ENCODE assay signal across 10 cellular contexts in genomic region chr12:1918081-1918874, GRCh38. TPM values are rescaled to one million over a fixed set of nuclear protein-coding genes. Genes with fewer than 3 reads are reported as not detected.
A peak's percentile ranks its signal among the peaks of the same experiment; 100 is the strongest.
DNase-seq lines count a peak whose midpoint lies in the region; ATAC-seq and TF ChIP-seq lines count a peak whose summit lies in the region.
"Had no signal": no experiment of that assay in that cellular context is flagged by ENCODE, and none has a peak within 500 bp of the region (broad histone marks: within the 10 kb centered on the region; RNA-seq: fewer than 3 reads in every experiment).

TSS of gene CACNA2D4 (minus strand) at chr12:1918652. CDS start at chr12:1918473, 179 bp downstream.

- H3K36me3 ChIP-seq in left ventricle myocardium inferior (no peaks in the 10 kb centered on the region), adrenal gland (replicated peaks in 1 of 2) (no peaks in the 10 kb centered on the region), mucosa of rectum (ENCODE audit: control insufficient read depth in 2 of 2, insufficient read depth in 2 of 2, low read length in 2 of 2) (no peaks in the 10 kb centered on the region), vagina (no peaks in the 10 kb centered on the region)

- H3K27ac ChIP-seq in left ventricle myocardium inferior (replicated peaks) = peak within 1 kb of the TSS; percentile 15
- peak within 1 kb of the TSS in 3 of 5 donors; percentile 51 to 75 (median 59) for H3K27ac ChIP-seq in adrenal gland
- H3K27ac ChIP-seq in mucosa of rectum (ENCODE audit: low read depth in 2 of 2, low read length in 2 of 2) = peak within 1 kb of the TSS; percentile 54 to 64
- no peak within 1 kb of the TSS for H3K27ac ChIP-seq in vagina

- intact Hi-C loops in left ventricle myocardium inferior (cut with micrococcal nuclease) = no loop called here
- intact Hi-C loops in Right ventricle myocardium superior (cut with DNase I) = no loop called here
- intact Hi-C loops in adrenal gland (cut with DNase I) = no loop called here
- intact Hi-C loops in vagina (cut with DNase I) = no loop called here

- TF ChIP-seq CTCF in left ventricle myocardium inferior (IDR thresholded peaks at IDR 0.05; ENCODE audit: borderline replicate concordance) (no peak), adrenal gland (IDR thresholded peaks at IDR 0.05) (no peak), vagina (IDR thresholded peaks at IDR 0.05) (no peak)

- peak within 1 kb of the TSS; percentile 1 to 34 for H3K9ac ChIP-seq in mucosa of rectum (ENCODE audit: low read depth in 1 of 2, low read length in 2 of 2)

- no peak for TF ChIP-seq POLR2A in adrenal gland (IDR thresholded peaks at IDR 0.05)
- TF ChIP-seq POLR2A in vagina (IDR thresholded peaks at IDR 0.05) = no peak

- H3K4me3 ChIP-seq in left ventricle myocardium inferior (peak within 1 kb of the TSS; percentile 36), adrenal gland (peak within 1 kb of the TSS in 1 of 4 donors; percentile 18), mucosa of rectum (ENCODE audit: low read length in 2 of 2) (peak within 1 kb of the TSS in 1 of 2 donors; percentile 44), vagina (peak within 1 kb of the TSS in 1 of 2 donors; percentile 13)

- ATAC-seq in Right ventricle myocardium superior (ENCODE audit: poor library complexity) = no peak
- ATAC-seq in GM21825 (IDR thresholded peaks at IDR 0.05; ENCODE audit: unreplicated experiment) = no peak

- H3K4me1 ChIP-seq in left ventricle myocardium inferior (peaks cover 16% of the 10 kb centered on the region), adrenal gland (replicated peaks in 1 of 2) (peaks cover 6% of the 10 kb centered on the region in 2 donors), mucosa of rectum (ENCODE audit: control insufficient read depth in 2 of 2, insufficient read depth in 2 of 2, low read length in 2 of 2) (peaks cover 2 to 3% of the 10 kb centered on the region in 2 donors), vagina (no peaks in the 10 kb centered on the region)

- 53 to 75% (median 65%) methylated on average over 11 to 18 of the region's 18 CpGs for WGBS in adrenal gland, 4 donors

- DNase-seq in left ventricle myocardium inferior = no peak
- DNase-seq in Right ventricle myocardium superior = no peak
- peak in 5 of 7 donors; percentile 9 to 42 (median 12) for DNase-seq in adrenal gland
- peak; percentile 67 to 90 for DNase-seq in vagina (ENCODE audit: extremely low spot score in 2 of 2)
- DNase-seq in cerebellar nuclear complex (lab: John Stamatoyannopoulos, UW) = no peak
- DNase-seq in activated naive CD4-positive, alpha-beta T cell treated with anti-CD3 and anti-CD28 coated beads, Interleukin-2, amount 50 U/mL, for 16 hours = no peak
- DNase-seq: NCI-H446 treated with DMSO at 0.1 percent for 48 hours had no signal

- H3K27me3 ChIP-seq in left ventricle myocardium inferior (ENCODE audit: low read depth) (peaks cover 4% of the 10 kb centered on the region), adrenal gland (no peaks in the 10 kb centered on the region), mucosa of rectum (ENCODE audit: control insufficient read depth in 2 of 2, insufficient read depth in 2 of 2, low read length in 2 of 2) (no peaks in the 10 kb centered on the region), vagina (no peaks in the 10 kb centered on the region)

- H3K9me3 ChIP-seq in left ventricle myocardium inferior (replicated peaks) (no peaks in the 10 kb centered on the region), adrenal gland (replicated peaks in 1 of 3) (no peaks in the 10 kb centered on the region), mucosa of rectum (ENCODE audit: control insufficient read depth in 2 of 2, low read length in 2 of 2) (no peaks in the 10 kb centered on the region), vagina (no peaks in the 10 kb centered on the region)

RNA-seq across cellular contexts. Expression of gene CACNA2D4, which starts in this region (rescaled TPM):
- total RNA-seq in left ventricle myocardium inferior (1.2 TPM), Right ventricle myocardium superior (1.0 TPM), adrenal gland (1 to 10 TPM in 6 of 8 donors, under 1 TPM in 2; 0.54 to 9.1 (median 4.2) TPM), vagina (2.2 TPM)
- polyA plus RNA-seq in adrenal gland = 1 to 10 TPM; 1.4 to 4.4 (median 3.1) TPM
- polyA plus RNA-seq: neural cell had no signal

Comparison
In these comparisons a context has a peak if more than half of its experiments do, and no peak if none do; other contexts are left out.
1. DNase-seq: peak in adrenal gland (5 of 7) and vagina (2 of 2); none in left ventricle myocardium inferior (single experiment), Right ventricle myocardium superior (single experiment), cerebellar nuclear complex (0 of 2) and activated naive CD4-positive, alpha-beta T cell treated with anti-CD3 and anti-CD28 coated beads, Interleukin-2, amount 50 U/mL, for 16 hours (single experiment).